In the genomic region with DNA sequence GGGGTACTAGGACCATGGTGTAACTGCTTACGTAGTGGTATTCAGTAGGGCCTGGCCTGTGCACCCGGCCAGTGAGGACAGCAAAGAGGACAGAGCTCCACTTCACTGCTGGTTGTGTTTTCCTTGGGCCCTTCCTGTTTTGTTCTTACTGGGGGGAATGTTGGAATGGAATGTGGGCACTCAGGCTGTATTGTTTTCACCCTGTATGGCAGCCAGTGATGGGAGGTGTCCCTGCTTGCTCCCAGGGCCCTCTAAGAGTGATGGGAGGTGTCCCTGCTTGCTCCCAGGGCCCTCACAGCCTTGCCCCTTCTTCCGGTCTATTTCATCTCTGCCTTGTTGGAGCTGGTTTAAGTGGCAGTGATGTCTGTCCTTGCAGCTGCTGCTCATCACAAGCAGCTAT, we compare ENCODE assay signal across 1 cellular context.
TF ChIP-seq lines count a peak whose summit lies in the region.

No MANE protein-coding gene starts in this region.

TF ChIP-seq in H1, 55 proteins besides CTCF, POLR2A, EP300 and RAD21:
- 0 out of 2 replicates have a peak, but pooled peaks have one; percentile 13 for TF ChIP-seq TEAD4 (IDR thresholded peaks at IDR 0.05; ENCODE audit: low read depth, low read length)
